In genomic region chr20:63706852-63707557, GRCh38 we compare ENCODE assay signal across 8 cellular contexts. TPM values are rescaled to one million over a fixed set of nuclear protein-coding genes. Genes with fewer than 3 reads are reported as not detected.
DNase-seq lines count a peak whose midpoint lies in the region; ATAC-seq, FAIRE-seq and TF ChIP-seq lines count a peak whose summit lies in the region.

No MANE protein-coding gene starts in this region.

- no peaks in the 10 kb centered on the region for H3K9me3 Mint-ChIP-seq in CD8-positive, alpha-beta T cell

- peak overlapping the region; percentile 90 for H3K4me3 Mint-ChIP-seq in CD8-positive, alpha-beta T cell

- TF ChIP-seq CTCF in CD8-positive, alpha-beta T cell (IDR thresholded peaks at IDR 0.05) = peak; percentile 76
- TF ChIP-seq CTCF in GM20000 (IDR thresholded peaks at IDR 0.05; ENCODE audit: extremely low read depth, missing control alignments) = peak; percentile 62
- no peak for TF ChIP-seq CTCF in breast epithelium (IDR thresholded peaks at IDR 0.05)
- peak; percentile 55 to 83 (median 74) for TF ChIP-seq CTCF in keratinocyte (optimal IDR thresholded peaks at IDR 0.05 in 1 of 3, IDR thresholded peaks at IDR 0.05 in 1 of 3, conservative IDR thresholded peaks at IDR 0.05 in 1 of 3; ENCODE audit: extremely low read depth in 1 of 3, insufficient read depth in 2 of 3, low read length in 3 of 3)

- peak overlapping the region; percentile 90 for H3K27ac Mint-ChIP-seq in CD8-positive, alpha-beta T cell

- peaks cover 35% of the 10 kb centered on the region for H3K4me1 Mint-ChIP-seq in CD8-positive, alpha-beta T cell (ENCODE audit: low read depth)

- H4K20me1 ChIP-seq in keratinocyte (ENCODE audit: control insufficient read depth, extremely low read depth, insufficient read depth, low read length) = peaks cover 4% of the 10 kb centered on the region

- H3K4me2 ChIP-seq in keratinocyte (ENCODE audit: control insufficient read depth, extremely low read depth, insufficient read depth, low read depth, low read length) = peak overlapping the region; percentile 75

- intact Hi-C loops in CD8-positive, alpha-beta T cell (cut with DNase I, micrococcal nuclease) = loop anchor here (1.0 to 5.0 kb wide), 14 partner anchors 29 to 414 kb away; partner anchors contain the start of genes RTEL1 (in 2 of the 2), UCKL1 (in 2 of the 2), DNAJC5 (in 1 of the 2) and LIME1 (in 1 of the 2)
- intact Hi-C loops in breast epithelium (cut with DNase I; ENCODE audit: low total_unique reads) = no loop called here

- H3K9me1 ChIP-seq in keratinocyte (ENCODE audit: control insufficient read depth, extremely low read depth, insufficient read depth, low read length) = no peaks in the 10 kb centered on the region

- H2AFZ ChIP-seq in keratinocyte (ENCODE audit: control insufficient read depth, low read length) = no peak overlapping the region

- H3K27me3 ChIP-seq in CD8-positive, alpha-beta T cell (ENCODE audit: insufficient read depth, low read length) = no peaks in the 10 kb centered on the region
- H3K27me3 ChIP-seq in HUES6 (ENCODE audit: control insufficient read depth, insufficient read depth, low read length) (no peaks in the 10 kb centered on the region), breast epithelium (no peaks in the 10 kb centered on the region), keratinocyte (ENCODE audit: control insufficient read depth, extremely low read depth, insufficient read depth, low read length) (no peaks in the 10 kb centered on the region)

- H3K36me3 ChIP-seq in CD8-positive, alpha-beta T cell (ENCODE audit: insufficient read depth, low read length) = peaks cover 39% of the 10 kb centered on the region
- peaks cover 58% of the 10 kb centered on the region for H3K36me3 ChIP-seq in HUES6 (ENCODE audit: control insufficient read depth, insufficient read depth, low read length)
- H3K36me3 ChIP-seq in breast epithelium = peaks cover 7% of the 10 kb centered on the region
- peaks cover 20 to 32% of the 10 kb centered on the region in 2 experiments for H3K36me3 ChIP-seq in keratinocyte (ENCODE audit: control insufficient read depth in 2 of 2, extremely low read depth in 1 of 2, insufficient read depth in 2 of 2, low read length in 2 of 2)

- peak overlapping the region; percentile 51 for H3K27ac ChIP-seq in CD8-positive, alpha-beta T cell (ENCODE audit: low read depth, low read length)
- H3K27ac ChIP-seq in HUES6 (ENCODE audit: low read depth, low read length) (peak overlapping the region; percentile 34; the same call in 1 of the 2 replicates), breast epithelium (peak overlapping the region; percentile 90 to 92), keratinocyte (ENCODE audit: control insufficient read depth, insufficient read depth, low read length) (peak overlapping the region; percentile 54)

- peak overlapping the region; percentile 97 for H3K4me3 ChIP-seq in CD8-positive, alpha-beta T cell (ENCODE audit: low read depth, low read length)
- H3K4me3 ChIP-seq in HUES6 (ENCODE audit: low read depth, low read length) = peak overlapping the region; percentile 78
- peak overlapping the region; percentile 88 to 93 (median 91) for H3K4me3 ChIP-seq in breast epithelium
- peak overlapping the region; percentile 77 to 81 (median 79) for H3K4me3 ChIP-seq in keratinocyte (ENCODE audit: control insufficient read depth in 2 of 3, extremely low read depth in 1 of 3, insufficient read depth in 2 of 3, low read depth in 1 of 3, low read length in 3 of 3)

- CTCF ChIA-PET in CD8-positive, alpha-beta T cell (lab: Charles Lee) = interaction anchor here (0.5 to 3.7 kb wide), 18 partner anchors 10 to 417 kb away, joined by 3 to 44 read pairs (median 4); partner anchors contain the start of genes LIME1, SLC2A4RG and TPD52L2

- H3K27me3 Mint-ChIP-seq in CD8-positive, alpha-beta T cell (ENCODE audit: low read depth) = no peaks in the 10 kb centered on the region

- FAIRE-seq in keratinocyte (lab: Jason Lieb, UNC) = no peak

- dilution Hi-C loops in keratinocyte (cut with MboI; ENCODE audit: extremely low pct_ligation_motif_present, low sequenced_read_pairs) = no loop called here

- peaks cover 41% of the 10 kb centered on the region for H3K4me1 ChIP-seq in CD8-positive, alpha-beta T cell (ENCODE audit: insufficient read depth, low read length)
- peaks cover 8% of the 10 kb centered on the region for H3K4me1 ChIP-seq in HUES6 (ENCODE audit: control insufficient read depth, insufficient read depth, low read length)
- H3K4me1 ChIP-seq in breast epithelium = peaks cover 7 to 13% of the 10 kb centered on the region in 2 donors
- H3K4me1 ChIP-seq in keratinocyte (ENCODE audit: control insufficient read depth, extremely low read depth, insufficient read depth, low read length) = peaks cover 21% of the 10 kb centered on the region

- DNase-seq in CD8-positive, alpha-beta T cell = peak in 6 of 7 experiments; percentile 46 to 78 (median 66)
- DNase-seq in GM20000 (ENCODE audit: low spot score) (peak; percentile 80), T-helper 2 cell (peak; percentile 26 to 78 (median 47)), breast epithelium (ENCODE audit: low spot score in 2 of 2) (no peak), keratinocyte (ENCODE audit: low read depth, low spot score) (no peak), globus pallidus (ENCODE audit: low spot score) (no peak)
- peak; percentile 72 for DNase-seq in stimulated activated CD4-positive, alpha-beta T cell treated with anti-CD3 and anti-CD28 coated beads, Interleukin-4, amount 100 ng/mL, for 1 hour

- peaks cover 62% of the 10 kb centered on the region for H3K79me2 ChIP-seq in keratinocyte (ENCODE audit: control insufficient read depth, insufficient read depth, low read length)

- H3K36me3 Mint-ChIP-seq in CD8-positive, alpha-beta T cell = peaks cover 59% of the 10 kb centered on the region

- H3K9me3 ChIP-seq in CD8-positive, alpha-beta T cell (ENCODE audit: low read length) = no peaks in the 10 kb centered on the region
- H3K9me3 ChIP-seq in HUES6 (ENCODE audit: control insufficient read depth, insufficient read depth, low read depth, low read length) (no peaks in the 10 kb centered on the region), breast epithelium (no peaks in the 10 kb centered on the region), keratinocyte (ENCODE audit: control insufficient read depth, low read depth, low read length) (no peaks in the 10 kb centered on the region)

- peak; percentile 65 for ATAC-seq in CD8-positive, alpha-beta T cell

- no peak for TF ChIP-seq POLR2A in breast epithelium (IDR thresholded peaks at IDR 0.05)

- H3K9ac ChIP-seq in HUES6 (ENCODE audit: low read length) (peak overlapping the region; percentile 92), keratinocyte (ENCODE audit: control insufficient read depth, extremely low read depth, insufficient read depth, low read length) (peak overlapping the region; percentile 85)

- POLR2A ChIA-PET in CD8-positive, alpha-beta T cell (lab: Charles Lee) = interaction anchor here (0.6 to 3.2 kb wide), 18 partner anchors 9 to 169 kb away, joined by 3 to 73 read pairs (median 5); partner anchors contain the start of genes LIME1, PTK6, RTEL1 and SLC2A4RG

RNA-seq across cellular contexts. Expression of gene ARFRP1, which starts 0.8 kb away (rescaled TPM):
- 10 to 100 TPM; 25.1 to 28.6 TPM for total RNA-seq in CD8-positive, alpha-beta T cell
- 10 to 100 TPM; 30.7 to 41.0 (median 32.3) TPM for total RNA-seq in breast epithelium
- polyA plus RNA-seq in keratinocyte = 29.7 to 37.4 TPM (median 30.4 TPM) in 3 replicates
- 20.9 TPM for polyA plus RNA-seq in keratinocyte (2011; ENCODE audit: low read depth)
- 15.8 and 25.3 TPM in 2 replicates for polyA plus RNA-seq in keratinocyte (2011; cell fraction: cytosol; rRNA removed)
- polyA plus RNA-seq in keratinocyte (2011; cell fraction: nucleus; rRNA removed) = 46.0 and 47.3 TPM in 2 replicates
- 18.3 and 33.6 TPM in 2 replicates for polyA plus RNA-seq in keratinocyte (2012; ENCODE audit: low replicate concordance)
- 12.5 to 46.9 TPM (median 15.5 TPM) in 3 replicates for polyA minus RNA-seq in keratinocyte
- 21.1 TPM for polyA minus RNA-seq in keratinocyte (2011; cell fraction: cytosol; rRNA and poly(A)+ RNA removed)
- 14.7 and 14.8 TPM in 2 replicates for polyA minus RNA-seq in keratinocyte (2011; cell fraction: nucleus; rRNA and poly(A)+ RNA removed)

RNA-seq across cellular contexts. Expression of gene ZGPAT, which starts 0.8 kb away (rescaled TPM):
- 10 to 100 TPM; 25.5 to 25.7 TPM for total RNA-seq in CD8-positive, alpha-beta T cell
- total RNA-seq in breast epithelium = 10 to 100 TPM; 17.6 to 26.9 (median 24.9) TPM
- 7.8 to 13.5 TPM (median 12.2 TPM) in 3 replicates for polyA plus RNA-seq in keratinocyte
- 6.3 TPM for polyA plus RNA-seq in keratinocyte (2011; ENCODE audit: low read depth)
- 3.9 and 8.9 TPM in 2 replicates for polyA plus RNA-seq in keratinocyte (2011; cell fraction: cytosol; rRNA removed)
- 24.4 and 29.3 TPM in 2 replicates for polyA plus RNA-seq in keratinocyte (2011; cell fraction: nucleus; rRNA removed)
- polyA plus RNA-seq in keratinocyte (2012; ENCODE audit: low replicate concordance) = 9.7 and 18.1 TPM in 2 replicates
- 6.9 to 20.2 TPM (median 9.2 TPM) in 3 replicates for polyA minus RNA-seq in keratinocyte
- polyA minus RNA-seq in keratinocyte (2011; cell fraction: cytosol; rRNA and poly(A)+ RNA removed) = 8.8 TPM
- 6.9 and 9.7 TPM in 2 replicates for polyA minus RNA-seq in keratinocyte (2011; cell fraction: nucleus; rRNA and poly(A)+ RNA removed)

RNA-seq across cellular contexts. Expression of gene TNFRSF6B, which starts 10.6 kb away (rescaled TPM):
- total RNA-seq in CD8-positive, alpha-beta T cell = 1 to 10 TPM; 2.0 to 3.0 TPM
- total RNA-seq in breast epithelium = 10 to 100 TPM in 1 of 3 donors, 1 to 10 TPM in 2; 2.8 to 40.0 (median 7.4) TPM
- 51.9 to 151 TPM (median 58.1 TPM) in 3 replicates for polyA plus RNA-seq in keratinocyte
- polyA plus RNA-seq in keratinocyte (2011; ENCODE audit: low read depth) = not detected
- 22.8 and 142 TPM in 2 replicates for polyA plus RNA-seq in keratinocyte (2011; cell fraction: cytosol; rRNA removed)
- polyA plus RNA-seq in keratinocyte (2011; cell fraction: nucleus; rRNA removed) = 36.9 and 60.1 TPM in 2 replicates
- 0.62 and 194 TPM in 2 replicates for polyA plus RNA-seq in keratinocyte (2012; ENCODE audit: low replicate concordance)
- 16.6 to 69.8 TPM (median 21.5 TPM) in 3 replicates for polyA minus RNA-seq in keratinocyte
- 176 TPM for polyA minus RNA-seq in keratinocyte (2011; cell fraction: cytosol; rRNA and poly(A)+ RNA removed)
- polyA minus RNA-seq in keratinocyte (2011; cell fraction: nucleus; rRNA and poly(A)+ RNA removed) = 25.7 and 29.0 TPM in 2 replicates

RNA-seq across cellular contexts. Expression of gene LIME1, which starts 29.5 kb away (rescaled TPM):
- total RNA-seq in CD8-positive, alpha-beta T cell = 100 to 1,000 TPM; 118 to 123 TPM
- total RNA-seq in breast epithelium = 10 to 100 TPM in 2 of 3 donors, 1 to 10 TPM in 1; 7.0 to 16.7 (median 12.0) TPM
- 0.60 to 3.5 TPM (median 0.75 TPM) in 3 replicates for polyA plus RNA-seq in keratinocyte
- polyA plus RNA-seq in keratinocyte (2011; ENCODE audit: low read depth) = 0.29 TPM
- polyA plus RNA-seq in keratinocyte (2011; cell fraction: cytosol; rRNA removed) = 0.13 and 1.2 TPM in 2 replicates
- 9.4 and 13.5 TPM in 2 replicates for polyA plus RNA-seq in keratinocyte (2011; cell fraction: nucleus; rRNA removed)
- polyA plus RNA-seq in keratinocyte (2012; ENCODE audit: low replicate concordance) = 1.5 TPM in 2 replicates
- 0.45 to 0.59 TPM (median 0.52 TPM) in 3 replicates for polyA minus RNA-seq in keratinocyte
- not detected for polyA minus RNA-seq in keratinocyte (2011; cell fraction: cytosol; rRNA and poly(A)+ RNA removed)
- polyA minus RNA-seq in keratinocyte (2011; cell fraction: nucleus; rRNA and poly(A)+ RNA removed) = 3.3 and 6.1 TPM in 2 replicates

RNA-seq across cellular contexts. Expression of gene SLC2A4RG, which starts 32.6 kb away (rescaled TPM):
- total RNA-seq in CD8-positive, alpha-beta T cell = 10 to 100 TPM; 79.3 to 90.0 TPM
- 10 to 100 TPM; 22.9 to 58.9 (median 36.9) TPM for total RNA-seq in breast epithelium
- polyA plus RNA-seq in keratinocyte = 18.3 to 33.6 TPM (median 23.5 TPM) in 3 replicates
- polyA plus RNA-seq in keratinocyte (2011; ENCODE audit: low read depth) = 11.9 TPM
- 8.2 and 30.1 TPM in 2 replicates for polyA plus RNA-seq in keratinocyte (2011; cell fraction: cytosol; rRNA removed)
- 26.1 and 47.7 TPM in 2 replicates for polyA plus RNA-seq in keratinocyte (2011; cell fraction: nucleus; rRNA removed)
- 19.5 and 45.1 TPM in 2 replicates for polyA plus RNA-seq in keratinocyte (2012; ENCODE audit: low replicate concordance)
- 5.2 to 19.3 TPM (median 8.9 TPM) in 3 replicates for polyA minus RNA-seq in keratinocyte
- 47.8 TPM for polyA minus RNA-seq in keratinocyte (2011; cell fraction: cytosol; rRNA and poly(A)+ RNA removed)
- polyA minus RNA-seq in keratinocyte (2011; cell fraction: nucleus; rRNA and poly(A)+ RNA removed) = 9.2 and 15.1 TPM in 2 replicates

Comparison
In these comparisons a context has a peak if more than half of its experiments do, and no peak if none do; other contexts are left out.
1. DNase-seq: peak in CD8-positive, alpha-beta T cell (6 of 7), GM20000 (single experiment), T-helper 2 cell (5 of 5) and stimulated activated CD4-positive, alpha-beta T cell treated with anti-CD3 and anti-CD28 coated beads, Interleukin-4, amount 100 ng/mL, for 1 hour (single experiment); none in breast epithelium (0 of 2), keratinocyte (single experiment) and globus pallidus (single experiment).
2. H3K27ac ChIP-seq: peak in every context shown above with its lines; median percentile 91 in breast epithelium; 54 in keratinocyte; 51 in CD8-positive, alpha-beta T cell; 34 in HUES6.
3. CTCF ChIP-seq: peak in CD8-positive, alpha-beta T cell (single experiment), GM20000 (single experiment) and keratinocyte (3 of 3); none in breast epithelium (0 of 3).
4. Peak in every context shown above with its lines, with median percentiles within 50 percentile points of each other: H3K4me3 ChIP-seq.